Comparison of ENCODE assay signal across 8 cellular contexts in genomic region chr19:45994456-45994988, GRCh38. TPM values are rescaled to one million over a fixed set of nuclear protein-coding genes. Genes with fewer than 3 reads are reported as not detected.
DNase-seq lines count a peak whose midpoint lies in the region; ATAC-seq, FAIRE-seq and TF ChIP-seq lines count a peak whose summit lies in the region.

No MANE protein-coding gene starts in this region.

- peaks cover 3% of the 10 kb centered on the region for H3K4me1 ChIP-seq in NT2/D1 (ENCODE audit: insufficient read depth, insufficient read length)
- H3K4me1 ChIP-seq in foreskin keratinocyte: no peaks in the 10 kb centered on the region
- peaks cover 7 to 13% (median 9%) of the 10 kb centered on the region in 3 donors for H3K4me1 ChIP-seq in skeletal muscle tissue (ENCODE audit: control insufficient read depth in 3 of 3, insufficient read depth in 3 of 3, low read length in 3 of 3)

- TF ChIP-seq CTCF in foreskin keratinocyte (conservative IDR thresholded peaks at IDR 0.05): no peak

- DNase-seq in NT2/D1 (ENCODE audit: low read depth, low spot score): no peak
- DNase-seq in foreskin keratinocyte: no peak
- no peak for DNase-seq in frontal cortex (ENCODE audit: low spot score in 2 of 2)
- no peak for DNase-seq in HTR-8/SVneo (ENCODE audit: insufficient read length, low spot score)
- DNase-seq in GOT3 (lab: John Stamatoyannopoulos, UW): no peak

- no peak overlapping the region for H3K27ac ChIP-seq in foreskin keratinocyte
- no peak overlapping the region for H3K27ac ChIP-seq in skeletal muscle tissue (ENCODE audit: low read depth, low read length)

- H3K27me3 ChIP-seq in NT2/D1 (ENCODE audit: insufficient read depth, insufficient read length): no peaks in the 10 kb centered on the region
- no peaks in the 10 kb centered on the region for H3K27me3 ChIP-seq in foreskin keratinocyte
- peaks cover 8 to 15% (median 8%) of the 10 kb centered on the region in 3 donors for H3K27me3 ChIP-seq in skeletal muscle tissue (ENCODE audit: control insufficient read depth in 3 of 3, insufficient read depth in 3 of 3, low read length in 3 of 3)

- peak overlapping the region; percentile 32 for H3K9ac ChIP-seq in NT2/D1 (ENCODE audit: insufficient read length, low read depth)
- H3K9ac ChIP-seq in skeletal muscle tissue (ENCODE audit: low read depth in 1 of 3, low read length in 3 of 3): peak overlapping the region; percentile 34 to 74 (median 36)

- peak; percentile 9 for ATAC-seq in GM19395 (IDR thresholded peaks at IDR 0.05; ENCODE audit: unreplicated experiment)
- ATAC-seq in foreskin keratinocyte: peak; percentile 7
- ATAC-seq in GM18868 (IDR thresholded peaks at IDR 0.05; ENCODE audit: unreplicated experiment): no peak

- H3K4me3 ChIP-seq in NT2/D1 (ENCODE audit: insufficient read length, low read depth): peak overlapping the region; percentile 43
- peak overlapping the region; percentile 73 to 86 (median 83) for H3K4me3 ChIP-seq in skeletal muscle tissue (ENCODE audit: low read length in 3 of 3)

- FAIRE-seq in frontal cortex (lab: Jason Lieb, UNC) (no peak), HTR-8/SVneo (lab: Jason Lieb, UNC) (no peak)

- H3K9me3 ChIP-seq in NT2/D1 (ENCODE audit: insufficient read depth, low read length) (no peaks in the 10 kb centered on the region), skeletal muscle tissue (ENCODE audit: control insufficient read depth in 3 of 3, low read length in 3 of 3) (no peaks in the 10 kb centered on the region)

- peaks cover 8% of the 10 kb centered on the region for H3K36me3 ChIP-seq in NT2/D1 (ENCODE audit: insufficient read depth, insufficient read length, low read length)
- peaks cover 7% of the 10 kb centered on the region in 3 donors for H3K36me3 ChIP-seq in skeletal muscle tissue (ENCODE audit: control insufficient read depth in 3 of 3, insufficient read depth in 3 of 3, low read length in 3 of 3)

RNA-seq across cellular contexts. Expression of gene CCDC61, which starts 0.7 kb away (rescaled TPM):
- total RNA-seq in foreskin keratinocyte (9.8 and 12.3 TPM in 2 replicates), skeletal muscle tissue (4.2 TPM), frontal cortex (2.9 TPM)
- polyA plus RNA-seq in foreskin keratinocyte: 16.2 and 16.7 TPM in 2 replicates

RNA-seq across cellular contexts. Expression of gene NOVA2, which starts 20.9 kb away (rescaled TPM):
- total RNA-seq in foreskin keratinocyte (not detected in 2 replicates), skeletal muscle tissue (0.52 TPM), frontal cortex (8.6 TPM)
- polyA plus RNA-seq in foreskin keratinocyte: under 0.01 TPM in 1 of 2 replicates, not detected in the other

RNA-seq across cellular contexts. Expression of gene PGLYRP1, which starts 28.3 kb away (rescaled TPM):
- total RNA-seq in foreskin keratinocyte (not detected in 2 replicates), skeletal muscle tissue (2.1 TPM), frontal cortex (not detected)
- not detected in 2 replicates for polyA plus RNA-seq in foreskin keratinocyte

RNA-seq across cellular contexts. Expression of gene IGFL4, which starts 46.3 kb away (rescaled TPM):
- not detected in 2 replicates for total RNA-seq in foreskin keratinocyte
- not detected in 2 replicates for polyA plus RNA-seq in foreskin keratinocyte
- total RNA-seq in skeletal muscle tissue: 3.1 TPM
- total RNA-seq in frontal cortex: 0.82 TPM
